In the genomic region with DNA sequence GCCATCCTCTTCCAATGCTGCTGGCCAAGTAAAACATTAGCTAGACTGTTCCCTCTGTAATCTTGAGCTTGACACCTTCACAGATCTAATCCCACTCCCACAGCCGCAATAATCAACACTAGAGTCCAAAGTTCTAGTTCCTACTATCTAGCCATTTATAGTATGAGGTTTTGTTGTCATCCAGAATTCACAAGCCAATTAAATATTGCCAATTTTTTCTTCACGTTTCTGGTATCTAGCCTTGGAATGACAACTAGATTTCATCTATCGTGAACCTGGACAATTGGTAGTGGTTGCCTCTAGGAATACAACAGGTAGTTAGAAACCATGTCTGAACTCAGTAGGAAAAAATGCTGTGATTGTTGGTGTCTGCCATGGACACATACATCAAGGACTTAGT, we compare ENCODE assay signal across 14 cellular contexts. TPM values are rescaled to one million over a fixed set of nuclear protein-coding genes. Genes with fewer than 3 reads are reported as not detected.
DNase-seq lines count a peak whose midpoint lies in the region; ATAC-seq and TF ChIP-seq lines count a peak whose summit lies in the region.
"Had no signal": no experiment of that assay in that cellular context is flagged by ENCODE, and none has a peak within 500 bp of the region (broad histone marks: within the 10 kb centered on the region; RNA-seq: fewer than 3 reads in every experiment).

No MANE protein-coding gene starts in this region.

- TF ChIP-seq POLR2A in stomach (IDR thresholded peaks at IDR 0.05) = no peak

- H3K36me3 Mint-ChIP-seq in Caco-2 (ENCODE audit: insufficient read depth, unreplicated experiment) (peaks cover 6% of the 10 kb centered on the region), progenitor cell of endocrine pancreas (ENCODE audit: insufficient read depth) (peaks cover 9% of the 10 kb centered on the region)

- ATAC-seq in left lobe of liver (peak; percentile 97), GM21529 (IDR thresholded peaks at IDR 0.05; ENCODE audit: unreplicated experiment) (no peak)

- no TSS peak for BruUV-seq in Caco-2 (replicated peaks; lab: Mats Ljungman, UMichigan)

- H3K27me3 ChIP-seq in Caco-2 (replicated peaks; ENCODE audit: control insufficient read depth, insufficient read depth, low read length) = no peaks in the 10 kb centered on the region
- no peaks in the 10 kb centered on the region for H3K27me3 ChIP-seq in stomach

- H3K9me3 Mint-ChIP-seq in Caco-2 (ENCODE audit: unreplicated experiment) (peaks cover 9% of the 10 kb centered on the region), progenitor cell of endocrine pancreas (ENCODE audit: low read depth) (peaks cover 8% of the 10 kb centered on the region)

- no peak for TF ChIP-seq EP300 in stomach (IDR thresholded peaks at IDR 0.05)

- peaks cover 31% of the 10 kb centered on the region for H3K4me1 ChIP-seq in Caco-2
- H3K4me1 ChIP-seq in stomach = peaks cover 0 to 63% (median 37%) of the 10 kb centered on the region in 4 donors

- H3K4me1 Mint-ChIP-seq in Caco-2 (ENCODE audit: low read depth, unreplicated experiment) (peaks cover 16% of the 10 kb centered on the region), progenitor cell of endocrine pancreas (ENCODE audit: low read depth) (peaks cover 26% of the 10 kb centered on the region)

- no peaks in the 10 kb centered on the region for H3K36me3 ChIP-seq in Caco-2 (ENCODE audit: control insufficient read depth, insufficient read depth, low read length)
- H3K36me3 ChIP-seq in stomach = no peaks in the 10 kb centered on the region

- H3K27ac Mint-ChIP-seq in Caco-2 (ENCODE audit: unreplicated experiment) (no peak overlapping the region), progenitor cell of endocrine pancreas (peak overlapping the region; percentile 54)

- H3K4me3 Mint-ChIP-seq in Caco-2 (ENCODE audit: unreplicated experiment) (peak overlapping the region; percentile 49), progenitor cell of endocrine pancreas (ENCODE audit: low read depth) (no peak overlapping the region)
- H3K4me3 Mint-ChIP-seq: CD14-positive monocyte had no signal

- no peak overlapping the region for H3K4me3 ChIP-seq in Caco-2 (ENCODE audit: low read depth, low read length)
- no peak overlapping the region for H3K4me3 ChIP-seq in stomach

- no peak overlapping the region for H3K27ac ChIP-seq in stomach
- H3K27ac ChIP-seq: HL-60 had no signal

- TF ChIP-seq CTCF in Caco-2 (IDR thresholded peaks at IDR 0.05; ENCODE audit: insufficient read depth in 1 of 2, low read depth in 1 of 2, low read length in 1 of 2, severe bottlenecking in 1 of 2, unreplicated experiment in 1 of 2) (no peak), progenitor cell of endocrine pancreas (IDR thresholded peaks at IDR 0.05; ENCODE audit: unreplicated experiment) (no peak), stomach (IDR thresholded peaks at IDR 0.05) (no peak)

- POLR2A ChIA-PET in Caco-2 (lab: Charles Lee) = interaction anchor here (0.9 to 1.3 kb wide), 2 partner anchors 11 to 87 kb away, joined by 3 to 7 read pairs; partner anchors contain the start of gene WASL

- WGBS in stomach, 5 donors = 33 to 73% (median 56%) methylated on average over 3 of the region's 3 CpGs

- intact Hi-C loops in Caco-2 (cut with micrococcal nuclease; ENCODE audit: unreplicated experiment) = loop anchor here (1.0 kb wide), 1 partner anchor 9 kb away; no protein-coding TSS in a partner anchor
- intact Hi-C loops in stomach (cut with DNase I; ENCODE audit: low total_unique reads) = no loop called here

- no peaks in the 10 kb centered on the region for H3K27me3 Mint-ChIP-seq in Caco-2 (ENCODE audit: insufficient read depth, unreplicated experiment)
- H3K27me3 Mint-ChIP-seq in progenitor cell of endocrine pancreas = no peaks in the 10 kb centered on the region

- H3K9me3 ChIP-seq in Caco-2 (peaks cover 7% of the 10 kb centered on the region), stomach (no peaks in the 10 kb centered on the region)

- CTCF ChIA-PET in Caco-2 (lab: Charles Lee) = interaction anchor here (1.0 kb wide), 1 partner anchor 10 kb away, joined by 3 read pairs; the partner anchor contains the start of gene WASL

- peak in 1 of 2 experiments; percentile 34 for DNase-seq in Caco-2
- DNase-seq in LoVo (ENCODE audit: low spot score) = peak; percentile 34
- peak; percentile 56 for DNase-seq in left lobe of liver (ENCODE audit: low spot score)
- DNase-seq in progenitor cell of endocrine pancreas (ENCODE audit: low spot score, unreplicated experiment) = no peak
- DNase-seq in foreskin melanocyte = no peak
- DNase-seq in MV-4-11 (lab: John Stamatoyannopoulos, UW) = no peak
- no peak for DNase-seq in stomach
- DNase-seq: KBM-7, NCI-H1436 treated with DMSO at 0.1 percent for 48 hours, NCI-H2081 treated with DMSO at 0.1 percent for 48 hours, NCI-H510A had no signal

RNA-seq across cellular contexts. Expression of gene WASL, which starts 10.4 kb away (rescaled TPM):
- 42.3 TPM in 2 replicates for total RNA-seq in Caco-2 (2022)
- total RNA-seq in left lobe of liver = 19.6 TPM
- total RNA-seq in progenitor cell of endocrine pancreas = 38.0 and 38.2 TPM in 2 replicates
- 10 to 100 TPM in 4 of 5 donors, 1 to 10 TPM in 1; 9.0 to 56.7 (median 23.7) TPM for total RNA-seq in stomach
- polyA plus RNA-seq in stomach = 10 to 100 TPM; 12.2 to 33.5 (median 19.7) TPM

Comparison
In these comparisons a context has a peak if more than half of its experiments do, and no peak if none do; other contexts are left out.
1. DNase-seq: peak in LoVo (single experiment) and left lobe of liver (single experiment); none in progenitor cell of endocrine pancreas (single experiment), foreskin melanocyte (single experiment), MV-4-11 (single experiment) and stomach (single experiment).